Comparison of ENCODE assay signal across 1 cellular context in the genomic region with DNA sequence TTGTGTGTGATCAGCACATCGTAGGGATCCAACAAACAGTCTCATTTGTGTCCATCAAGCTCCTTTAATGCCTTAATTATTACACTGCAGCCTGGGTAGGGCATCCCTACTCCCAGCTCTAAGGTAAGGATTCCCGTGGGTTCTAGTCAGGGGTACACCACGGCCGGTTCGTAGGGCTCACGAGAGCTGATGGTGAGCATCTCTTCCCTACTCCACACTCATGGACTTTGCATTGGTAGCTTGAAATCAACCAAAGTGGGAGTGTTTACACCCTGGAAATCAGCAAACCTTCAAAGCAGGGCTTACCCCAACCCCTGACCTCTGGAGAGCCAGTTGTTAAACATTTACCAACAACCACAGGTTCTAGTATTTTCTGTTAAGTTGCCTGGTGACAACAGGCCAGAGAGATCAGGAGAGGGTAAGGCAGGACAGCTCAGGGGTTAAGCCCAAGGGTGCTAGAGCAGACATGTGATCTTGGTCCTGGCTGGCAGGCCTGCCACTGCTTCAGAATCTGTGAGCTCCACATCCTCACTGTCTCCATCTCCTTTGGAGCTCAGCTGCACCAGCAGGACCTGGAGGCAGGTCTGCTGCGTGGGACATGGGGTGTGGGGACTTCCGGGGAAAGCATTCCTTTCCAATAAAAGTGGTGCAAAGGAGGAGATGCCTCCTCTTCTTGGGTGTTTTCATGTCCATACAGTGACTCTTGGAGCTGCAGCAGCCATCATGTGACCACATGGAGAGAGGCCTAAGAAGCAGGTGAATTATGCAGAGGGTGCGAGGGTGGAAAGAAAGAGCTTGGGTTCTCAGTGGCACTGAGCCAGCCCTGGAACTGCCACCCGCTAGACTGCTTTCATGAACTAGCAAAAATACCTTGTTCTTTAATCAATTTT.
TF ChIP-seq lines count a peak whose summit lies in the region.

No MANE protein-coding gene starts in this region.

TF ChIP-seq in liver, 16 proteins besides CTCF, POLR2A, EP300 and RAD21 (continued from another document):
- TF ChIP-seq TAF1 (conservative IDR thresholded peaks at IDR 0.05) (no peak), FOXA2 (IDR thresholded peaks at IDR 0.05) (peak; percentile 77), FOXA1 (IDR thresholded peaks at IDR 0.05) (peak; percentile 29), EGR1 (IDR thresholded peaks at IDR 0.05; ENCODE audit: low read depth in 2 of 2) (peak in 1 of 2 donors; percentile 54), ATF3 (IDR thresholded peaks at IDR 0.05) (no peak), NR2F2 (IDR thresholded peaks at IDR 0.05) (peak; percentile 85), RXRA (IDR thresholded peaks at IDR 0.05) (peak; percentile 95 to 96), GABPA (IDR thresholded peaks at IDR 0.05 in 1 of 2, conservative IDR thresholded peaks at IDR 0.05 in 1 of 2) (no peak), HNF4G (IDR thresholded peaks at IDR 0.05) (peak; percentile 86)
